Comparison of ENCODE assay signal across 11 cellular contexts in genomic region chr17:44877121-44877520, GRCh38. TPM values are rescaled to one million over a fixed set of nuclear protein-coding genes. Genes with fewer than 3 reads are reported as not detected.
"Had no signal": no experiment of that assay in that cellular context is flagged by ENCODE, and none has a peak within 500 bp of the region (broad histone marks: within the 10 kb centered on the region; RNA-seq: fewer than 3 reads in every experiment).

No MANE protein-coding gene starts in this region.

- H3K9me3 ChIP-seq: HAP-1 had no signal

- ATAC-seq: HCT116 had no signal

- H3K4me3 ChIP-seq: GM23248, HAP-1 had no signal

- H3K4me1 Mint-ChIP-seq: IgD-negative memory B cell had no signal

- H2AFZ ChIP-seq: GM23248 had no signal

- H3K9me3 Mint-ChIP-seq: HFFc6, IgD-negative memory B cell had no signal

- H3K4me3 Mint-ChIP-seq: HFFc6, IgD-negative memory B cell had no signal

- H3K9ac ChIP-seq: GM23248 had no signal

- H3K27ac ChIP-seq: GM23248, HL-60 had no signal

- H3K27ac Mint-ChIP-seq: HFFc6, IgD-negative memory B cell had no signal

- DNase-seq: GM23248, GOT3, H7, HFFc6, KBM-7 had no signal

- H3K27me3 Mint-ChIP-seq: IgD-negative memory B cell had no signal

- H3K4me1 ChIP-seq: HAP-1 had no signal

RNA-seq across cellular contexts. Expression of gene HIGD1B, which starts 29.4 kb away (rescaled TPM):
- total RNA-seq: GM23248, H4, H7, HFFc6, HT1080 had no signal
- polyA plus RNA-seq: GM23248, IgD-negative memory B cell had no signal

RNA-seq across cellular contexts. Expression of gene GFAP, which starts 38.2 kb away (rescaled TPM):
- total RNA-seq: GM23248, H4, HFFc6 had no signal
